ENCODE assay signal across 13 cellular contexts in genomic region chr5:172660974-172661373, GRCh38. TPM values are rescaled to one million over a fixed set of nuclear protein-coding genes. Genes with fewer than 3 reads are reported as not detected.
DNase-seq lines count a peak whose midpoint lies in the region; ATAC-seq and TF ChIP-seq lines count a peak whose summit lies in the region.
"Had no signal": no experiment of that assay in that cellular context is flagged by ENCODE, and none has a peak within 500 bp of the region (broad histone marks: within the 10 kb centered on the region; RNA-seq: fewer than 3 reads in every experiment).

No MANE protein-coding gene starts in this region.

- peak overlapping the region; percentile 91 to 95 for H3K27ac ChIP-seq in right atrium auricular region
- H3K27ac ChIP-seq in left lung, result peak overlapping the region; percentile 74
- H3K27ac ChIP-seq in rectal smooth muscle tissue (ENCODE audit: low read depth, low read length), result peak overlapping the region; percentile 86

- intact Hi-C loops in Right ventricle myocardium inferior (cut with DNase I) (loop anchor here (5.0 kb wide), 1 partner anchor 36 kb away; no protein-coding TSS in a partner anchor), left lung (cut with DNase I) (no loop called here)

- no peaks in the 10 kb centered on the region for H3K27me3 Mint-ChIP-seq in endothelial cell (ENCODE audit: unreplicated experiment)

- peaks cover 0 to 2% of the 10 kb centered on the region in 2 donors for H3K9me3 ChIP-seq in right atrium auricular region
- peaks cover 0 to 4% of the 10 kb centered on the region in 2 donors for H3K9me3 ChIP-seq in left lung

- no peak for TF ChIP-seq CTCF in right atrium auricular region (IDR thresholded peaks at IDR 0.05)
- no peak for TF ChIP-seq CTCF in left lung (IDR thresholded peaks at IDR 0.05)
- no peak for TF ChIP-seq CTCF in endothelial cell (IDR thresholded peaks at IDR 0.05; ENCODE audit: unreplicated experiment)

- H3K4me1 ChIP-seq in right atrium auricular region, result peaks cover 0 to 79% of the 10 kb centered on the region in 2 donors
- peaks cover 8 to 44% of the 10 kb centered on the region in 2 donors for H3K4me1 ChIP-seq in left lung
- peaks cover 44% of the 10 kb centered on the region for H3K4me1 ChIP-seq in rectal smooth muscle tissue (ENCODE audit: control insufficient read depth, insufficient read depth, low read length)

- H3K27me3 ChIP-seq in right atrium auricular region (no peaks in the 10 kb centered on the region), left lung (no peaks in the 10 kb centered on the region), rectal smooth muscle tissue (ENCODE audit: control insufficient read depth, insufficient read depth, low read length) (no peaks in the 10 kb centered on the region)

- peaks cover 2% of the 10 kb centered on the region for H3K36me3 Mint-ChIP-seq in endothelial cell (ENCODE audit: low read depth, unreplicated experiment)

- H3K27ac Mint-ChIP-seq in endothelial cell (ENCODE audit: unreplicated experiment), result no peak overlapping the region

- no peak for DNase-seq in right atrium auricular region (ENCODE audit: low spot score)
- no peak for DNase-seq in Right ventricle myocardium inferior (ENCODE audit: missing footprints)
- no peak for DNase-seq in left lung
- no peak for DNase-seq in endothelial cell (ENCODE audit: low spot score)
- no peak for DNase-seq in NCI-H146 (lab: John Stamatoyannopoulos, UW)
- no peak for DNase-seq in activated CD4-positive, alpha-beta T cell treated with anti-CD3 and anti-CD28 coated beads for 4 hours
- DNase-seq: activated CD8-positive, alpha-beta memory T cell treated with anti-CD3 and anti-CD28 coated beads for 24 hours; cerebellar nuclear complex; DMS79; NCI-H2107; SIG-M5 had no signal

- H3K36me3 ChIP-seq in right atrium auricular region (no peaks in the 10 kb centered on the region), left lung (no peaks in the 10 kb centered on the region), rectal smooth muscle tissue (ENCODE audit: control insufficient read depth, insufficient read depth, low read length) (no peaks in the 10 kb centered on the region)

- no peak overlapping the region for H3K4me3 Mint-ChIP-seq in endothelial cell (ENCODE audit: unreplicated experiment)

- H3K4me1 Mint-ChIP-seq in endothelial cell (ENCODE audit: unreplicated experiment), result peaks cover 4% of the 10 kb centered on the region

- H3K4me3 ChIP-seq in right atrium auricular region (no peak overlapping the region), left lung (no peak overlapping the region), rectal smooth muscle tissue (ENCODE audit: low read length) (no peak overlapping the region)

- H3K9ac ChIP-seq in rectal smooth muscle tissue (ENCODE audit: low read length), result no peak overlapping the region

- H3K9me3 Mint-ChIP-seq in endothelial cell (ENCODE audit: unreplicated experiment), result peaks cover 2% of the 10 kb centered on the region

- ATAC-seq in Right ventricle myocardium inferior (no peak), left lung (no peak), GM18519 (IDR thresholded peaks at IDR 0.05; ENCODE audit: low FRiP score, unreplicated experiment) (no peak)

RNA-seq across cellular contexts. Expression of gene NEURL1B, which starts 19.9 kb away (rescaled TPM):
- 10 to 100 TPM; 17.9 to 22.4 TPM for total RNA-seq in right atrium auricular region
- 37.1 TPM for total RNA-seq in Right ventricle myocardium inferior
- 10 to 100 TPM; 11.8 to 22.0 TPM for total RNA-seq in left lung
- 0.13 TPM for total RNA-seq in endothelial cell (ENCODE audit: unreplicated experiment)

Comparison
In these comparisons a context has a peak if more than half of its experiments do, and no peak if none do; other contexts are left out.
1. RNA of gene NEURL1B, which starts 19.9 kb away (total RNA-seq): 37.1 TPM in Right ventricle myocardium inferior (single experiment), 17.9 to 22.4 TPM in right atrium auricular region and 11.8 to 22.0 TPM in left lung; 0.13 TPM in endothelial cell (single experiment); every median in the first group is over 10 times any median in the second.
2. Peak in every context shown above with its lines, with median percentiles within 50 percentile points of each other: H3K27ac ChIP-seq.